ENCODE assay signal across 21 cellular contexts in genomic region chr9:89293014-89293413, GRCh38. TPM values are rescaled to one million over a fixed set of nuclear protein-coding genes. Genes with fewer than 3 reads are reported as not detected.
DNase-seq lines count a peak whose midpoint lies in the region; ATAC-seq, FAIRE-seq and TF ChIP-seq lines count a peak whose summit lies in the region.
"Had no signal": no experiment of that assay in that cellular context is flagged by ENCODE, and none has a peak within 500 bp of the region (broad histone marks: within the 10 kb centered on the region; RNA-seq: fewer than 3 reads in every experiment).

No MANE protein-coding gene starts in this region.

- intact Hi-C loops in HCT116 (cut with micrococcal nuclease), result no loop called here
- intact Hi-C loops in K562 (cut with micrococcal nuclease), result no loop called here

- H3K4me3 Mint-ChIP-seq in stimulated activated naive B cell treated with anti-CD40 and anti-IgM and Interleukin-4, amounts not matched to agents 10 μg/mL and 1 μg/mL and 100 μg/mL, for 72 hours, result no peak overlapping the region
- H3K4me3 Mint-ChIP-seq: B cell; CD4-positive, alpha-beta T cell; CD8-positive, alpha-beta T cell had no signal

- no peak overlapping the region for H3K4me3 ChIP-seq in HCT116 (replicated peaks in 1 of 2; ENCODE audit: low read depth in 1 of 2, low read length in 2 of 2)
- no peak overlapping the region for H3K4me3 ChIP-seq in K562
- H3K4me3 ChIP-seq: A549; BLaER1 treated with 17β-estradiol and CSF1 and Interleukin-3, amounts not matched to agents 10 nM and 100 nM had no signal

- WGBS in K562 (ENCODE audit: insufficient coverage, low coverage, missing lambda C conversion rate), result 10% methylated on average over 1 of the region's 1 CpG

- no peak overlapping the region for H3K9ac ChIP-seq in HCT116 (ENCODE audit: low read length)
- H3K9ac ChIP-seq in K562 (ENCODE audit: insufficient read depth in 1 of 2, low read depth in 2 of 2, low read length in 2 of 2), result no peak overlapping the region
- H3K9ac ChIP-seq: BLaER1 treated with 17β-estradiol and CSF1 and Interleukin-3, amounts not matched to agents 10 nM and 100 nM had no signal

- ATAC-seq in HCT116 (no peak), K562 (no peak)
- ATAC-seq in stimulated activated naive B cell treated with anti-CD40 and anti-IgM and Interleukin-4, amounts not matched to agents 10 μg/mL and 1 μg/mL and 100 μg/mL, for 72 hours (replicated peaks), result no peak
- ATAC-seq: A549; CD8-positive, alpha-beta T cell had no signal

- no peaks in the 10 kb centered on the region for H3K9me1 ChIP-seq in K562 (ENCODE audit: control insufficient read depth, insufficient read depth, low read length)

- CTCF ChIA-PET in HCT116 (lab: Charles Lee) (interaction anchor here (1.5 kb wide), 1 partner anchor 14 kb away, joined by 4 read pairs; no protein-coding TSS in a partner anchor), K562 (lab: Yijun Ruan, JAX; ENCODE audit: low intra/inter-chr PET ratio) (no interaction called here)

- DNase-seq in HCT116 (ENCODE audit: low read depth, low spot score), result no peak
- no peak for DNase-seq in K562 (ENCODE audit: extremely low read depth in 1 of 4, low spot score in 3 of 4)
- DNase-seq in stimulated activated naive B cell treated with anti-CD40 and anti-IgM and Interleukin-4, amounts not matched to agents 10 μg/mL and 1 μg/mL and 100 μg/mL, for 72 hours, result no peak
- DNase-seq in NCI-H2227 (lab: John Stamatoyannopoulos, UW; ENCODE audit: unreplicated experiment), result no peak
- no peak for DNase-seq in NCI-H1417 (lab: John Stamatoyannopoulos, UW)
- DNase-seq: AML-193; Caco-2; Calu3; CD4-positive, alpha-beta T cell; CD8-positive, alpha-beta T cell; DMS79 treated with DMSO at 0.1 percent for 48 hours; GF-D8 had no signal

- H3K27ac Mint-ChIP-seq in stimulated activated naive B cell treated with anti-CD40 and anti-IgM and Interleukin-4, amounts not matched to agents 10 μg/mL and 1 μg/mL and 100 μg/mL, for 72 hours, result peak overlapping the region; percentile 9
- H3K27ac Mint-ChIP-seq: B cell; CD4-positive, alpha-beta T cell; CD8-positive, alpha-beta T cell had no signal

- no peak for TF ChIP-seq POLR2A in HCT116 (IDR thresholded peaks at IDR 0.05; ENCODE audit: borderline replicate concordance, extremely low read depth, insufficient read depth, insufficient read length)
- TF ChIP-seq POLR2A in K562 (conservative IDR thresholded peaks at IDR 0.05), result no peak

- no peaks in the 10 kb centered on the region for H3K36me3 ChIP-seq in HCT116 (ENCODE audit: control insufficient read depth in 1 of 2, insufficient read depth in 2 of 2, low read length in 2 of 2)
- no peaks in the 10 kb centered on the region for H3K36me3 ChIP-seq in K562 (ENCODE audit: control insufficient read depth, insufficient read depth, low read length)

- no peaks in the 10 kb centered on the region for H3K9me2 ChIP-seq in HCT116 (ENCODE audit: insufficient read depth)

- H3K4me1 ChIP-seq in HCT116 (ENCODE audit: control insufficient read depth in 1 of 2, insufficient read depth in 2 of 2, low read length in 2 of 2) (no peaks in the 10 kb centered on the region), K562 (replicated peaks in 1 of 2; ENCODE audit: control insufficient read depth in 2 of 2, insufficient read depth in 2 of 2, low read length in 2 of 2) (no peaks in the 10 kb centered on the region)
- H3K4me1 ChIP-seq: A549; BLaER1 treated with 17β-estradiol and CSF1 and Interleukin-3, amounts not matched to agents 10 nM and 100 nM; Caco-2 had no signal

- POLR2A ChIA-PET in HCT116 (lab: Charles Lee) (no interaction called here), K562 (lab: Yijun Ruan, JAX) (no interaction called here)

- RAD21 ChIA-PET in HCT116 (lab: Charles Lee; ENCODE audit: low non-redundant PET in 1 of 2, low total read pairs in 2 of 2, uncharacterized antibody in 2 of 2, unreplicated experiment in 2 of 2), result no interaction called here

- H4K20me1 ChIP-seq in HCT116 (ENCODE audit: insufficient read depth), result no peaks in the 10 kb centered on the region
- H4K20me1 ChIP-seq in K562 (replicated peaks; ENCODE audit: control insufficient read depth, insufficient read depth, low read length), result no peaks in the 10 kb centered on the region
- H4K20me1 ChIP-seq: BLaER1 treated with 17β-estradiol and CSF1 and Interleukin-3, amounts not matched to agents 10 nM and 100 nM had no signal

- H3K79me2 ChIP-seq in HCT116 (ENCODE audit: insufficient read depth, low read length) (no peaks in the 10 kb centered on the region), K562 (ENCODE audit: control insufficient read depth, insufficient read depth, low read length) (no peaks in the 10 kb centered on the region)

- TF ChIP-seq CTCF in HCT116 (IDR thresholded peaks at IDR 0.05 in 2 of 3, conservative IDR thresholded peaks at IDR 0.05 in 1 of 3; ENCODE audit: borderline replicate concordance in 1 of 3, insufficient read depth in 1 of 3, low read depth in 2 of 3, low read length in 2 of 3) (no peak), K562 (IDR thresholded peaks at IDR 0.05 in 2 of 3, conservative IDR thresholded peaks at IDR 0.05 in 1 of 3; ENCODE audit: insufficient read depth in 2 of 3, low read depth in 1 of 3, low read length in 3 of 3) (no peak)

- H3K27ac ChIP-seq in HCT116 (ENCODE audit: low read depth, low read length) (no peak overlapping the region), K562 (ENCODE audit: extremely low read depth, low read depth, low read length) (no peak overlapping the region)
- H3K27ac ChIP-seq: 22Rv1; A549; BLaER1 treated with 17β-estradiol and CSF1 and Interleukin-3, amounts not matched to agents 10 nM and 100 nM; C4-2B had no signal

- H3K9me3 ChIP-seq in HCT116 (ENCODE audit: control insufficient read depth in 1 of 2, insufficient read depth in 1 of 2, low read depth in 1 of 2, low read length in 2 of 2) (no peaks in the 10 kb centered on the region), K562 (replicated peaks; ENCODE audit: control insufficient read depth, insufficient read depth, low read depth, low read length) (no peaks in the 10 kb centered on the region; the same call in 1 of the 2 replicates)
- H3K9me3 ChIP-seq: Caco-2 had no signal

- FAIRE-seq in K562 (lab: Jason Lieb, UNC), result no peak
- FAIRE-seq: A549, D721Med, G401.6, GM12891, GM19239 had no signal

- peaks cover 3 to 4% of the 10 kb centered on the region in 2 donors for H3K36me3 Mint-ChIP-seq in stimulated activated naive B cell treated with anti-CD40 and anti-IgM and Interleukin-4, amounts not matched to agents 10 μg/mL and 1 μg/mL and 100 μg/mL, for 72 hours
- H3K36me3 Mint-ChIP-seq: CD8-positive, alpha-beta T cell had no signal

- BruUV-seq in HCT116 (replicated peaks; lab: Mats Ljungman, UMichigan) (no TSS peak), K562 (replicated peaks; lab: Mats Ljungman, UMichigan) (no TSS peak)

- H3K4me1 Mint-ChIP-seq in stimulated activated naive B cell treated with anti-CD40 and anti-IgM and Interleukin-4, amounts not matched to agents 10 μg/mL and 1 μg/mL and 100 μg/mL, for 72 hours, result no peaks in the 10 kb centered on the region
- H3K4me1 Mint-ChIP-seq: B cell had no signal

- H3K4me2 ChIP-seq in HCT116 (ENCODE audit: low read length) (no peak overlapping the region), K562 (ENCODE audit: insufficient read depth, low read length) (no peak overlapping the region)
- H3K4me2 ChIP-seq: A549; BLaER1 treated with 17β-estradiol and CSF1 and Interleukin-3, amounts not matched to agents 10 nM and 100 nM had no signal

- no peak for TF ChIP-seq EP300 in K562 (IDR thresholded peaks at IDR 0.05; ENCODE audit: low read length)

- H2AFZ ChIP-seq in HCT116 (ENCODE audit: low read depth, low read length, poor library complexity, severe bottlenecking) (no peak overlapping the region), K562 (ENCODE audit: low read depth, low read length) (no peak overlapping the region)

- H3K27me3 Mint-ChIP-seq in stimulated activated naive B cell treated with anti-CD40 and anti-IgM and Interleukin-4, amounts not matched to agents 10 μg/mL and 1 μg/mL and 100 μg/mL, for 72 hours, result peaks cover 0 to 3% of the 10 kb centered on the region in 2 donors

- H3K27me3 ChIP-seq in HCT116 (ENCODE audit: insufficient read depth, low read length) (no peaks in the 10 kb centered on the region), K562 (ENCODE audit: control insufficient read depth in 2 of 2, insufficient read depth in 2 of 2, low read length in 2 of 2) (no peaks in the 10 kb centered on the region)
- H3K27me3 ChIP-seq: BLaER1 treated with 17β-estradiol and CSF1 and Interleukin-3, amounts not matched to agents 10 nM and 100 nM had no signal

- TF ChIP-seq RAD21 in HCT116 (IDR thresholded peaks at IDR 0.05; ENCODE audit: low read depth) (no peak), K562 (CRISPR knock-in tag; conservative IDR thresholded peaks at IDR 0.05 in 1 of 2, IDR thresholded peaks at IDR 0.05 in 1 of 2) (no peak)

- in situ Hi-C loops in K562 (cut with MboI), result no loop called here

- peaks cover 0 to 9% of the 10 kb centered on the region in 2 donors for H3K9me3 Mint-ChIP-seq in stimulated activated naive B cell treated with anti-CD40 and anti-IgM and Interleukin-4, amounts not matched to agents 10 μg/mL and 1 μg/mL and 100 μg/mL, for 72 hours
- H3K9me3 Mint-ChIP-seq: CD4-positive, alpha-beta T cell had no signal

RNA-seq across cellular contexts. Expression of gene CKS2, which starts 18.0 kb away (rescaled TPM):
- total RNA-seq in HCT116 (2021; ENCODE audit: unreplicated experiment) (242 TPM), K562 (2014; rRNA removed) (92.9 and 123 TPM in 2 replicates), K562 (2014; rRNA removed; fragmentation: Illumina TruSeq; extraction: Trizol) (300 and 321 TPM in 2 replicates), K562 (2015; rRNA removed; fragmentation: Illumina TruSeq; extraction: Trizol) (339 and 348 TPM in 2 replicates), K562 (2021) (146 and 167 TPM in 2 replicates)
- 384 and 475 TPM in 2 replicates for polyA plus RNA-seq in HCT116 (2012)
- total RNA-seq in K562 (2011; cell fraction: chromatin; rRNA removed; ENCODE audit: low replicate concordance), result 19.4 and 24.0 TPM in 2 replicates
- total RNA-seq in K562 (2011; cell fraction: nucleolus; rRNA removed), result 23.8 TPM in 2 replicates
- total RNA-seq in K562 (2011; cell fraction: nucleoplasm; rRNA removed), result 42.3 and 44.0 TPM in 2 replicates
- polyA plus RNA-seq in K562 (2011; rRNA removed) (429 and 448 TPM in 2 replicates), K562 (2014; fragmentation: Illumina TruSeq; extraction: Trizol) (248 and 256 TPM in 2 replicates), K562 (2014; fragmentation: Nextera tagmentation; extraction: Ambion mirVana) (100 to 1,000 TPM; 853 to 941 TPM), K562 (2014; rRNA removed) (241 and 319 TPM in 2 replicates)
- polyA plus RNA-seq in K562 (2011; cell fraction: cytosol; rRNA removed), result 508 and 550 TPM in 2 replicates
- 67.9 and 138 TPM in 2 replicates for polyA plus RNA-seq in K562 (2011; cell fraction: nucleus; rRNA removed)
- 138 and 394 TPM in 2 replicates for polyA plus RNA-seq in K562 (2012)
- polyA minus RNA-seq in K562 (2011; rRNA and poly(A)+ RNA removed), result 181 and 187 TPM in 2 replicates
- 77.6 and 77.9 TPM in 2 replicates for polyA minus RNA-seq in K562 (2011; cell fraction: cytosol; rRNA and poly(A)+ RNA removed)
- 18.2 and 31.9 TPM in 2 replicates for polyA minus RNA-seq in K562 (2011; cell fraction: nucleus; rRNA and poly(A)+ RNA removed)

RNA-seq across cellular contexts. Expression of gene SECISBP2, which starts 25.3 kb away (rescaled TPM):
- 41.6 TPM for total RNA-seq in HCT116 (2021; ENCODE audit: unreplicated experiment)
- 25.7 and 27.3 TPM in 2 replicates for polyA plus RNA-seq in HCT116 (2012)
- total RNA-seq in K562 (2011; cell fraction: chromatin; rRNA removed; ENCODE audit: low replicate concordance), result 54.0 and 118 TPM in 2 replicates
- 25.5 and 35.9 TPM in 2 replicates for total RNA-seq in K562 (2011; cell fraction: nucleolus; rRNA removed)
- 63.3 and 77.9 TPM in 2 replicates for total RNA-seq in K562 (2011; cell fraction: nucleoplasm; rRNA removed)
- 20.1 and 20.6 TPM in 2 replicates for total RNA-seq in K562 (2014; rRNA removed)
- 27.7 and 30.6 TPM in 2 replicates for total RNA-seq in K562 (2014; rRNA removed; fragmentation: Illumina TruSeq; extraction: Trizol)
- 25.6 and 26.1 TPM in 2 replicates for total RNA-seq in K562 (2015; rRNA removed; fragmentation: Illumina TruSeq; extraction: Trizol)
- 23.9 and 25.0 TPM in 2 replicates for total RNA-seq in K562 (2021)
- 39.7 and 41.6 TPM in 2 replicates for polyA plus RNA-seq in K562 (2011; rRNA removed)
- 15.8 and 21.9 TPM in 2 replicates for polyA plus RNA-seq in K562 (2011; cell fraction: cytosol; rRNA removed)
- 56.1 and 71.8 TPM in 2 replicates for polyA plus RNA-seq in K562 (2011; cell fraction: nucleus; rRNA removed)
- 16.4 and 25.8 TPM in 2 replicates for polyA plus RNA-seq in K562 (2012)
- polyA plus RNA-seq in K562 (2014; fragmentation: Illumina TruSeq; extraction: Trizol), result 30.8 and 36.0 TPM in 2 replicates
- polyA plus RNA-seq in K562 (2014; fragmentation: Nextera tagmentation; extraction: Ambion mirVana), result 1 to 10 TPM; 3.2 to 3.9 TPM
- 26.6 and 31.0 TPM in 2 replicates for polyA plus RNA-seq in K562 (2014; rRNA removed)
- polyA minus RNA-seq in K562 (2011; rRNA and poly(A)+ RNA removed), result 24.6 and 30.1 TPM in 2 replicates
- 9.4 and 14.0 TPM in 2 replicates for polyA minus RNA-seq in K562 (2011; cell fraction: cytosol; rRNA and poly(A)+ RNA removed)
- polyA minus RNA-seq in K562 (2011; cell fraction: nucleus; rRNA and poly(A)+ RNA removed), result 23.8 and 38.4 TPM in 2 replicates

Comparison
In these comparisons a context has a peak if more than half of its experiments do, and no peak if none do; other contexts are left out.
1. Of the 22 proteins assayed by ChIP-seq in both K562 and HCT116: peak only in K562: none; only in HCT116: CBX3; in both: none; in neither: 21.